Comparison of ENCODE assay signal across 29 cellular contexts in genomic region chrX:79080131-79080530, GRCh38.
DNase-seq lines count a peak whose midpoint lies in the region; ATAC-seq, FAIRE-seq and TF ChIP-seq lines count a peak whose summit lies in the region.
"Had no signal": no experiment of that assay in that cellular context is flagged by ENCODE, and none has a peak within 500 bp of the region (broad histone marks: within the 10 kb centered on the region; RNA-seq: fewer than 3 reads in every experiment).

No MANE protein-coding gene starts in this region.

- H3K36me3 ChIP-seq in brain microvascular endothelial cell (replicated peaks): no peaks in the 10 kb centered on the region
- no peaks in the 10 kb centered on the region for H3K36me3 ChIP-seq in pancreas
- H3K36me3 ChIP-seq: left lung, Peyer's patch, SJCRH30, suprapubic skin had no signal

- no peaks in the 10 kb centered on the region for H3K9me3 ChIP-seq in pancreas
- H3K9me3 ChIP-seq: left lung, Peyer's patch, SJCRH30, suprapubic skin had no signal

- H3K27me3 ChIP-seq in brain microvascular endothelial cell (replicated peaks) (no peaks in the 10 kb centered on the region), pancreas (peaks cover 0 to 4% (median 0%) of the 10 kb centered on the region in 4 donors)
- H3K27me3 ChIP-seq: foreskin keratinocyte, Peyer's patch, SJCRH30, suprapubic skin had no signal

- peaks cover 7 to 14% (median 9%) of the 10 kb centered on the region in 3 donors for H3K4me1 Mint-ChIP-seq in IgD-negative memory B cell
- H3K4me1 Mint-ChIP-seq: GM23338, mesothelial cell of epicardium had no signal

- intact Hi-C loops in pancreas (cut with DNase I): no loop called here

- no peak overlapping the region for H3K4me3 ChIP-seq in brain microvascular endothelial cell (ENCODE audit: low read depth, low read length)
- H3K4me3 ChIP-seq in pancreas: no peak overlapping the region
- H3K4me3 ChIP-seq: dorsolateral prefrontal cortex, GM23338, left lung, Peyer's patch, SJCRH30, suprapubic skin had no signal

- no peak overlapping the region for H3K4me3 Mint-ChIP-seq in IgD-negative memory B cell
- H3K4me3 Mint-ChIP-seq: activated T-cell treated with anti-CD3 and anti-CD28 coated beads, Interleukin-2, amount 50 U/mL, for 24 hours; GM23338; HFFc6; mesothelial cell of epicardium; natural killer cell had no signal

- WGBS in pancreas, 2 donors: 53 to 57% methylated on average over 2 of the region's 2 CpGs

- H3K27me3 Mint-ChIP-seq in IgD-negative memory B cell: peaks cover 2% of the 10 kb centered on the region

- H3K4me1 ChIP-seq in pancreas: no peaks in the 10 kb centered on the region
- H3K4me1 ChIP-seq: foreskin keratinocyte, left lung, Peyer's patch, SJCRH30, suprapubic skin had no signal

- H3K27ac ChIP-seq in brain microvascular endothelial cell (no peak overlapping the region), pancreas (no peak overlapping the region)
- H3K27ac ChIP-seq: dorsolateral prefrontal cortex, foreskin keratinocyte, left lung, Peyer's patch, SJCRH30, suprapubic skin had no signal

- in situ Hi-C loops in brain microvascular endothelial cell (cut with HindIII; ENCODE audit: low pct_ligation_motif_present, low sequenced_read_pairs): no loop called here

- no peak for FAIRE-seq in pancreas (lab: Jason Lieb, UNC)
- FAIRE-seq: urothelium cell line had no signal

- peak; percentile 0 for DNase-seq in AG20443 (ENCODE audit: low spot score)
- DNase-seq in brain microvascular endothelial cell: peak; percentile 24
- peak; percentile 25 for DNase-seq in kidney tubule cell (ENCODE audit: low spot score)
- no peak for DNase-seq in SHP77 (lab: John Stamatoyannopoulos, UW)
- no peak for DNase-seq in pancreas
- DNase-seq in NK-92 treated with Interleukin-12 subunit alpha and Interleukin-12 subunit beta, amount 100 ng/mL, for 24 hours (lab: John Stamatoyannopoulos, UW): no peak
- DNase-seq: activated CD4-positive, CD25-positive, alpha-beta regulatory T cell treated with anti-CD3 and anti-CD28 coated beads, Interleukin-2, amount 50 U/mL, for 72 hours; activated T-cell treated with anti-CD3 and anti-CD28 coated beads, Interleukin-2, amount 50 U/mL, for 24 hours; amniotic stem cell; DMS 273 treated with DMSO at 0.1 percent for 48 hours; dorsolateral prefrontal cortex; foreskin keratinocyte; HFFc6; IMR-90; left lung; MM.1S; natural killer cell; NCI-H1436; NCI-H2107; NCI-H446 treated with DMSO at 0.1 percent for 48 hours; Peyer's patch; retina; SJCRH30 had no signal

- peaks cover 1% of the 10 kb centered on the region for H3K36me3 Mint-ChIP-seq in IgD-negative memory B cell
- H3K36me3 Mint-ChIP-seq: mesothelial cell of epicardium, natural killer cell had no signal

- no peak for ATAC-seq in HG03565 (IDR thresholded peaks at IDR 0.05; ENCODE audit: unreplicated experiment)
- no peak for ATAC-seq in pancreas
- ATAC-seq: foreskin keratinocyte, GM23338, left lung, natural killer cell had no signal

- no peak for TF ChIP-seq CTCF in brain microvascular endothelial cell (IDR thresholded peaks at IDR 0.05; ENCODE audit: low read depth, low read length, missing control alignments)
- no peak for TF ChIP-seq CTCF in pancreas (IDR thresholded peaks at IDR 0.05)

- no peaks in the 10 kb centered on the region for H3K9me3 Mint-ChIP-seq in IgD-negative memory B cell
- H3K9me3 Mint-ChIP-seq: activated T-cell treated with anti-CD3 and anti-CD28 coated beads, Interleukin-2, amount 50 U/mL, for 24 hours; GM23338; HFFc6; natural killer cell had no signal

- peak overlapping the region in 2 of 3 donors; percentile 16 to 40 for H3K27ac Mint-ChIP-seq in IgD-negative memory B cell
- H3K27ac Mint-ChIP-seq: activated T-cell treated with anti-CD3 and anti-CD28 coated beads, Interleukin-2, amount 50 U/mL, for 24 hours; GM23338; HFFc6; mesothelial cell of epicardium; natural killer cell had no signal

Comparison
In these comparisons a context has a peak if more than half of its experiments do, and no peak if none do; other contexts are left out.
1. DNase-seq: peak in AG20443 (single experiment), brain microvascular endothelial cell (single experiment) and kidney tubule cell (single experiment); none in SHP77 (0 of 2), pancreas (0 of 6) and NK-92 treated with Interleukin-12 subunit alpha and Interleukin-12 subunit beta, amount 100 ng/mL, for 24 hours (single experiment).